Comparison of ENCODE assay signal across 22 cellular contexts in genomic region chr1:162859210-162859609, GRCh38. TPM values are rescaled to one million over a fixed set of nuclear protein-coding genes. Genes with fewer than 3 reads are reported as not detected.
A peak's percentile ranks its signal among the peaks of the same experiment; 100 is the strongest.
DNase-seq lines count a peak whose midpoint lies in the region; ATAC-seq and TF ChIP-seq lines count a peak whose summit lies in the region.
"Had no signal": no experiment of that assay in that cellular context is flagged by ENCODE, and none has a peak within 500 bp of the region (broad histone marks: within the 10 kb centered on the region; RNA-seq: fewer than 3 reads in every experiment).

No MANE protein-coding gene starts in this region.

- H3K4me1 ChIP-seq in right atrium auricular region = peaks cover 0 to 10% of the 10 kb centered on the region in 2 donors
- no peaks in the 10 kb centered on the region for H3K4me1 ChIP-seq in left lung
- H3K4me1 ChIP-seq in aorta (ENCODE audit: control insufficient read depth in 1 of 2, insufficient read depth in 2 of 2, low read length in 2 of 2) = peaks cover 14 to 18% of the 10 kb centered on the region in 2 donors
- H3K4me1 ChIP-seq in endodermal cell (ENCODE audit: control insufficient read depth, insufficient read depth, low read length) = no peaks in the 10 kb centered on the region
- H3K4me1 ChIP-seq: Peyer's patch had no signal

- H3K27me3 ChIP-seq in right atrium auricular region = no peaks in the 10 kb centered on the region
- no peaks in the 10 kb centered on the region for H3K27me3 ChIP-seq in left lung
- no peaks in the 10 kb centered on the region for H3K27me3 ChIP-seq in aorta (ENCODE audit: control insufficient read depth in 1 of 2, insufficient read depth in 2 of 2, low read length in 1 of 2)
- no peaks in the 10 kb centered on the region for H3K27me3 ChIP-seq in endodermal cell (ENCODE audit: control insufficient read depth, insufficient read depth, low read length, poor library complexity, severe bottlenecking)
- H3K27me3 ChIP-seq: Peyer's patch, SJSA1 had no signal

- H3K27ac Mint-ChIP-seq in WTC11 (no peak overlapping the region), endodermal cell (no peak overlapping the region)
- H3K27ac Mint-ChIP-seq: CD8-positive, alpha-beta memory T cell had no signal

- no peak for DNase-seq in Right ventricle myocardium superior
- no peak for DNase-seq in right atrium auricular region (ENCODE audit: low spot score)
- no peak for DNase-seq in WTC11 (ENCODE audit: low spot score)
- DNase-seq in left lung = no peak
- no peak for DNase-seq in aorta
- no peak for DNase-seq in endodermal cell
- DNase-seq in stimulated activated CD8-positive, alpha-beta memory T cell treated with anti-CD3 and anti-CD28 coated beads, Interleukin-4, amount 100 ng/mL, for 48 hours = no peak
- DNase-seq: CD8-positive, alpha-beta memory T cell; GDM1; H7; NCI-H1092; NCI-H1436 treated with DMSO at 0.1 percent for 48 hours; NCI-H1930; NCI-H2227 treated with DMSO at 0.1 percent for 48 hours; NCI-H510A; Peyer's patch had no signal

- no peak overlapping the region for H3K9ac ChIP-seq in endodermal cell (ENCODE audit: extremely low read depth, low read length, poor library complexity, severe bottlenecking)

- TF ChIP-seq CTCF in right atrium auricular region (IDR thresholded peaks at IDR 0.05) = no peak
- TF ChIP-seq CTCF in WTC11 (IDR thresholded peaks at IDR 0.05) = no peak
- no peak for TF ChIP-seq CTCF in left lung (IDR thresholded peaks at IDR 0.05)
- no peak for TF ChIP-seq CTCF in endodermal cell (conservative IDR thresholded peaks at IDR 0.05)

- POLR2A ChIA-PET in WTC11 (lab: Charles Lee) = interaction anchor here (0.6 kb wide), 1 partner anchor 151 kb away, joined by 4 read pairs; no protein-coding TSS in a partner anchor

- CTCF ChIA-PET in WTC11 (lab: Charles Lee) = interaction anchor here (0.7 to 2.0 kb wide), 4 partner anchors 10 to 212 kb away, joined by 3 to 9 read pairs (median 5); partner anchors contain the start of gene RGS4

- H3K27me3 Mint-ChIP-seq in WTC11 (ENCODE audit: low read depth) (no peaks in the 10 kb centered on the region), endodermal cell (ENCODE audit: insufficient read depth) (no peaks in the 10 kb centered on the region)

- H3K9me3 Mint-ChIP-seq in WTC11 (peaks cover 2% of the 10 kb centered on the region; the same call in 1 of the 2 replicates), endodermal cell (no peaks in the 10 kb centered on the region)

- H3K27ac ChIP-seq in right atrium auricular region = no peak overlapping the region
- no peak overlapping the region for H3K27ac ChIP-seq in left lung
- peak overlapping the region; percentile 81 to 91 for H3K27ac ChIP-seq in aorta (ENCODE audit: low read depth in 1 of 2, low read length in 2 of 2)
- H3K27ac ChIP-seq in endodermal cell (ENCODE audit: low read depth, low read length) = no peak overlapping the region
- H3K27ac ChIP-seq: C4-2B, Peyer's patch had no signal

- H3K4me1 Mint-ChIP-seq in WTC11 (no peaks in the 10 kb centered on the region; the same call in 1 of the 2 replicates), endodermal cell (peaks cover 21% of the 10 kb centered on the region)
- H3K4me1 Mint-ChIP-seq: CD8-positive, alpha-beta memory T cell had no signal

- H3K4me3 ChIP-seq in right atrium auricular region (no peak overlapping the region), left lung (no peak overlapping the region), aorta (ENCODE audit: low read length in 2 of 2) (no peak overlapping the region), endodermal cell (ENCODE audit: low read length) (no peak overlapping the region)
- H3K4me3 ChIP-seq: K562, Peyer's patch, SJSA1 had no signal

- H3K36me3 Mint-ChIP-seq in WTC11 (no peaks in the 10 kb centered on the region), endodermal cell (ENCODE audit: low read depth) (no peaks in the 10 kb centered on the region)
- H3K36me3 Mint-ChIP-seq: CD8-positive, alpha-beta memory T cell had no signal

- intact Hi-C loops in Right ventricle myocardium superior (cut with DNase I) = loop anchor here (10.0 kb wide), 1 partner anchor 206 kb away; the partner anchor contains the start of gene RGS4
- intact Hi-C loops in left lung (cut with DNase I) = loop anchor here in 1 of 2 donors (10.0 kb wide), 1 partner anchor 316 kb away; no protein-coding TSS in a partner anchor
- intact Hi-C loops in aorta (cut with DNase I) = loop anchor here (2.0 to 5.0 kb wide), 2 partner anchors 14 to 313 kb away; no protein-coding TSS in a partner anchor

- ATAC-seq in Right ventricle myocardium superior (ENCODE audit: poor library complexity) = peak; percentile 30
- ATAC-seq in WTC11 = peak; percentile 45; the same call in 1 of the 2 replicates
- peak; percentile 11 for ATAC-seq in left lung
- ATAC-seq in aorta (ENCODE audit: low FRiP score) = no peak
- no peak for ATAC-seq in GM21737 (IDR thresholded peaks at IDR 0.05; ENCODE audit: unreplicated experiment)
- ATAC-seq: K562 had no signal

- H3K4me3 Mint-ChIP-seq in WTC11 (no peak overlapping the region), endodermal cell (no peak overlapping the region)
- H3K4me3 Mint-ChIP-seq: CD8-positive, alpha-beta memory T cell had no signal

- H3K36me3 ChIP-seq in right atrium auricular region (no peaks in the 10 kb centered on the region), left lung (no peaks in the 10 kb centered on the region), aorta (ENCODE audit: control insufficient read depth in 1 of 2, insufficient read depth in 2 of 2, low read length in 1 of 2) (no peaks in the 10 kb centered on the region), endodermal cell (ENCODE audit: control insufficient read depth, insufficient read depth, low read length) (no peaks in the 10 kb centered on the region)
- H3K36me3 ChIP-seq: Peyer's patch, SJSA1 had no signal

- WGBS in aorta, 2 donors = 10 to 15% methylated on average over 1 of the region's 1 CpG
- WGBS in endodermal cell (ENCODE audit: insufficient coverage in 1 of 2, insufficient read length in 1 of 2), 2 experiments = 77 to 80% methylated on average over 1 of the region's 1 CpG

- H3K9me3 ChIP-seq in right atrium auricular region = no peaks in the 10 kb centered on the region
- no peaks in the 10 kb centered on the region for H3K9me3 ChIP-seq in left lung
- no peaks in the 10 kb centered on the region for H3K9me3 ChIP-seq in aorta (ENCODE audit: control insufficient read depth, low read length)
- no peaks in the 10 kb centered on the region for H3K9me3 ChIP-seq in endodermal cell (ENCODE audit: control insufficient read depth, low read length)
- H3K9me3 ChIP-seq: Peyer's patch, SJSA1 had no signal

TF ChIP-seq in WTC11, 78 proteins besides CTCF, POLR2A, EP300 and RAD21:
- TF ChIP-seq GRHL2 (CRISPR knock-in tag; IDR thresholded peaks at IDR 0.05; ENCODE audit: insufficient replicate concordance, severe bottlenecking) (no peak), ZNF317 (CRISPR knock-in tag; IDR thresholded peaks at IDR 0.05; ENCODE audit: borderline replicate concordance, low read depth) (no peak), ETV6 (CRISPR knock-in tag; IDR thresholded peaks at IDR 0.05) (no peak), RELA (CRISPR knock-in tag; IDR thresholded peaks at IDR 0.05; ENCODE audit: borderline replicate concordance) (no peak), NR3C1 (CRISPR knock-in tag; conservative IDR thresholded peaks at IDR 0.05; ENCODE audit: low read depth) (no peak), NFYB (CRISPR knock-in tag; conservative IDR thresholded peaks at IDR 0.05; ENCODE audit: low read depth) (no peak), PRDM15 (CRISPR knock-in tag; IDR thresholded peaks at IDR 0.05) (no peak)

RNA-seq across cellular contexts. Expression of gene CCDC190, which starts 1.8 kb away (rescaled TPM):
- total RNA-seq in Right ventricle myocardium superior (0.27 TPM), right atrium auricular region (under 1 TPM; 0.28 to 0.33 TPM), WTC11 (2021) (not detected in 3 replicates), left lung (1 to 10 TPM; 1.5 to 2.1 TPM), aorta (1 to 10 TPM; 1.6 to 2.2 TPM), endodermal cell (not detected)
- polyA plus RNA-seq in aorta = 1 to 10 TPM; 1.0 to 4.1 TPM
- not detected for polyA plus RNA-seq in endodermal cell (2013, experiment 1 of 2)
- not detected for polyA plus RNA-seq in endodermal cell (2013, experiment 2 of 2)
- total RNA-seq: A172; CD8-positive, alpha-beta memory T cell; H7; K562; OCI-LY7; Peyer's patch had no signal
- polyA plus RNA-seq: CD8-positive, alpha-beta memory T cell; K562 had no signal

Comparison
In these comparisons a context has a peak if more than half of its experiments do, and no peak if none do; other contexts are left out.
1. ATAC-seq: peak in Right ventricle myocardium superior (single experiment), WTC11 (single experiment) and left lung (single experiment); none in aorta (single experiment) and GM21737 (single experiment).
2. H3K27ac ChIP-seq: peak in aorta (2 of 2); none in right atrium auricular region (0 of 2), left lung (0 of 2) and endodermal cell (single experiment).